ENCODE assay signal across 8 cellular contexts in the genomic region with DNA sequence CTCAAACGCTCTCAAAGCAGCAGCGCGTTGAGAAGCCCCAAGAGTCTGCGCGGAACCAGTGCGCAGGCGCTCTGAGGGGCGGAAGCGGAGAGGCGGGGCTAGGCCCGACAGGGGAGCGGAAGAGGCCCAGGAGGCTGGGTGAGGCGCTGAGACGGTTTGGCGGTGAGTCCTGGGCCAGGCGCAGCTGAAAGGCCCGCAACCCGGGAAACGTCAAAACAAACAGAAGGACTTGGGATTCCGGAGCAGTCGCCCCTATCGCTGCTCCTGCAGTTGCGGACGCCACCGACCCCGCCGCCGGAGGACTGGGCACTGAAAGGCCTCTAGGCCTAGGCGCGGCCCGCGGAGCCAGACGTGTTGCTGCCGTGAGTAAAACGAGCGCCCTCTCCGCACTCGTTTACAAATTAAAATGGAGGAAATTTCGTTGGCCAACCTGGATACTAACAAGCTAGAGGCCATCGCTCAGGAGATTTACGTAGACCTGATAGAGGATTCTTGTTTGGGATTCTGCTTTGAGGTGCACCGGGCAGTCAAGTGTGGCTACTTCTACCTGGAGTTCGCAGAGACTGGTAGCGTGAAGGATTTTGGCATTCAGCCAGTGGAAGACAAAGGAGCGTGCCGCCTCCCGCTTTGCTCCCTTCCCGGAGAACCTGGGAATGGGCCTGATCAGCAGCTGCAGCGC. TPM values are rescaled to one million over a fixed set of nuclear protein-coding genes. Genes with fewer than 3 reads are reported as not detected.
DNase-seq lines count a peak whose midpoint lies in the region; ATAC-seq, FAIRE-seq and TF ChIP-seq lines count a peak whose summit lies in the region.

A gene with protein sequence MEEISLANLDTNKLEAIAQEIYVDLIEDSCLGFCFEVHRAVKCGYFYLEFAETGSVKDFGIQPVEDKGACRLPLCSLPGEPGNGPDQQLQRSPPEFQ (plus strand): TSS at position 129 of the 679 bp plus-strand sequence. CDS start 278 bp downstream, at position 407.

- peak within 1 kb of the TSS; percentile 90 for H3K27ac ChIP-seq in OCI-LY3 (ENCODE audit: low read length)

- peaks cover 45% of the 10 kb centered on the region for H4K20me1 ChIP-seq in OCI-LY3 (ENCODE audit: insufficient read depth, low read length)

- peaks cover 39% of the 10 kb centered on the region for H3K36me3 ChIP-seq in OCI-LY3 (replicated peaks; ENCODE audit: low read depth, low read length)

- DNase-seq in D721Med (ENCODE audit: insufficient read length, low spot score) (peak; percentile 77), HuH-7 (ENCODE audit: low spot score) (peak; percentile 81), activated T-cell treated with anti-CD3 and anti-CD28 coated beads for 1 hour (ENCODE audit: low read depth) (peak; percentile 94), epidermal melanocyte (ENCODE audit: insufficient read length, low spot score) (peak; percentile 79)
- DNase-seq in stimulated activated CD8-positive, alpha-beta memory T cell treated with anti-CD3 and anti-CD28 coated beads, Interleukin-4, amount 100 ng/mL, for 1 hour (ENCODE audit: low read depth in 2 of 2, low spot score in 1 of 2): peak; percentile 84 to 91

- H3K79me2 ChIP-seq in OCI-LY3 (ENCODE audit: low read length): peaks cover 53% of the 10 kb centered on the region

- TF ChIP-seq CTCF in D721Med (IDR thresholded peaks at IDR 0.05; ENCODE audit: insufficient read depth, missing control alignments) (no peak), OCI-LY3 (IDR thresholded peaks at IDR 0.05; ENCODE audit: low read depth, low read length) (no peak)

- H3K9me3 ChIP-seq in OCI-LY3 (ENCODE audit: insufficient read depth, low read length) (no peaks in the 10 kb centered on the region), mononuclear cell (ENCODE audit: low read depth, low read length) (no peaks in the 10 kb centered on the region)

- H3K4me1 ChIP-seq in OCI-LY3 (ENCODE audit: low read length): peaks cover 30% of the 10 kb centered on the region
- peaks cover 30% of the 10 kb centered on the region for H3K4me1 ChIP-seq in mononuclear cell (ENCODE audit: insufficient read depth, low read length)

- peak within 1 kb of the TSS; percentile 91 for H2AFZ ChIP-seq in OCI-LY3 (ENCODE audit: low read depth, low read length)

- peak within 1 kb of the TSS; percentile 91 for H3K4me2 ChIP-seq in OCI-LY3 (ENCODE audit: low read length)

- H3K27me3 ChIP-seq in OCI-LY3 (ENCODE audit: low read depth, low read length) (no peaks in the 10 kb centered on the region), mononuclear cell (ENCODE audit: insufficient read depth, low read length) (no peaks in the 10 kb centered on the region)

- peak within 1 kb of the TSS; percentile 94 for H3K4me3 ChIP-seq in OCI-LY3 (ENCODE audit: low read length)
- peak within 1 kb of the TSS; percentile 72 for H3K4me3 ChIP-seq in mononuclear cell (ENCODE audit: low read length)

- peak within 1 kb of the TSS; percentile 96 for H3K9ac ChIP-seq in OCI-LY3 (ENCODE audit: low read length)

- ATAC-seq in GM21515 (IDR thresholded peaks at IDR 0.05; ENCODE audit: unreplicated experiment): peak; percentile 96

- FAIRE-seq in D721Med (lab: Jason Lieb, UNC): no peak

RNA-seq across cellular contexts. Expression of the gene that starts here (rescaled TPM):
- 42.2 TPM for total RNA-seq in mononuclear cell

Comparison
In these comparisons a context has a peak if more than half of its experiments do, and no peak if none do; other contexts are left out.
1. Peak in every context shown above with its lines: DNase-seq, ATAC-seq, H3K4me3 ChIP-seq and H3K27ac ChIP-seq.